Comparison of ENCODE assay signal across 8 cellular contexts in the genomic region with DNA sequence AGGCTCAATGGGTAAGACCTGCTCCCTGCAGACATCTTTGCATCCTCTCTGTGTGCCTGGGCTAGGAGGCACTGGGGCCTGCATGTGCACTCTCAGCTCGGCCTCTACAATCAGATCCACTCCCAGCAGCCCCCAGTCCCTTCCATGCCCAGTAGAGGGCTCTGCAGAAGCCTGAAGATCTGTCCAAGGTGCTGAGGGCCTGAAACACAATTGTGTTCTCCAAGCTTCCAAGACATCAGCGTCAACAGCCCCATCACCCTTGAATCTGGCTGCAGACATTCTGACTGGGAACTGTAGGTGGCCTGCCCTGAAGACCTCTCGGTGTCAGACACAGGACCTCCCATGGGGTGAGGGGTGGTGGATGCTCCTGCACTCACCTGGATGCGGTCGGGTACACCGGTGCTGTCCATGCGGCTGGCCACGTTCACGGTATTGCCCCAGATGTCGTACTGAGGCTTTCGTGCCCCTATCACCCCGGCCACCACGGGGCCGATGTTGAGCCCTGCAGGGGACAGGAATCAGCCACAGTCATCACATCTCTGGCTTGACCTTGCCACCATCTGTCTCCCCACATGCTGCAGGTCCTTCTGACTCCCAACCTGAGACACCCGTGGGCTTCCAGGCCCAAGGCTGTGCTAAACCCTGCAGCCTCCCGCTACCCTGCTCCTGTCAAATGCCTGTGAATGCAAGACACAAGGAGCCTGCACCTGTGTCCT.
DNase-seq lines count a peak whose midpoint lies in the region; ATAC-seq and TF ChIP-seq lines count a peak whose summit lies in the region.

No MANE protein-coding gene starts in this region.

- TF ChIP-seq CTCF in GM12875 (IDR thresholded peaks at IDR 0.05; ENCODE audit: borderline replicate concordance, insufficient read depth, low read depth, low read length), result peak; percentile 94
- TF ChIP-seq CTCF in WI38 (IDR thresholded peaks at IDR 0.05; ENCODE audit: low read depth, low read length), result peak; percentile 99
- TF ChIP-seq CTCF in fibroblast of mammary gland (conservative IDR thresholded peaks at IDR 0.05; ENCODE audit: control insufficient read depth, insufficient read depth, low read depth, low read length), result peak; percentile 84
- TF ChIP-seq CTCF in osteoblast (IDR thresholded peaks at IDR 0.05; ENCODE audit: extremely low read depth, low read depth, low read length), result peak; percentile 93

- H3K9me2 ChIP-seq in Karpas-422 (replicated peaks; ENCODE audit: insufficient read depth, low read length), result no peaks in the 10 kb centered on the region

- no peak overlapping the region for H3K4me3 ChIP-seq in GM12875 (ENCODE audit: low read depth, low read length)
- no peak overlapping the region for H3K4me3 ChIP-seq in Karpas-422 (ENCODE audit: low read length)
- H3K4me3 ChIP-seq in WI38 (ENCODE audit: low read depth, low read length), result no peak overlapping the region
- H3K4me3 ChIP-seq in fibroblast of mammary gland (ENCODE audit: control insufficient read depth, low read depth, low read length), result no peak overlapping the region
- no peak overlapping the region for H3K4me3 ChIP-seq in osteoblast (ENCODE audit: insufficient read depth, low read length)

- ATAC-seq in HG03469 (IDR thresholded peaks at IDR 0.05; ENCODE audit: unreplicated experiment) (no peak), GM19452 (IDR thresholded peaks at IDR 0.05; ENCODE audit: unreplicated experiment) (no peak)

- H3K4me2 ChIP-seq in Karpas-422 (ENCODE audit: low read depth, low read length, poor library complexity, severe bottlenecking) (no peak overlapping the region), osteoblast (ENCODE audit: insufficient read depth, low read length) (no peak overlapping the region)

- H3K79me2 ChIP-seq in Karpas-422 (ENCODE audit: low read length) (no peaks in the 10 kb centered on the region), osteoblast (ENCODE audit: insufficient read depth, low read length) (no peaks in the 10 kb centered on the region)

- H3K36me3 ChIP-seq in Karpas-422 (ENCODE audit: insufficient read depth, low read length) (no peaks in the 10 kb centered on the region), osteoblast (ENCODE audit: insufficient read depth, low read length) (no peaks in the 10 kb centered on the region)

- no peak overlapping the region for H3K27ac ChIP-seq in Karpas-422 (ENCODE audit: low read length)
- no peak overlapping the region for H3K27ac ChIP-seq in osteoblast (ENCODE audit: low read depth, low read length)

- H3K9ac ChIP-seq in Karpas-422 (ENCODE audit: low read length), result no peak overlapping the region

- H3K9me3 ChIP-seq in Karpas-422 (ENCODE audit: low read length) (no peaks in the 10 kb centered on the region), osteoblast (ENCODE audit: low read depth, low read length) (no peaks in the 10 kb centered on the region)

- H3K27me3 ChIP-seq in Karpas-422 (ENCODE audit: low read length) (no peaks in the 10 kb centered on the region), osteoblast (ENCODE audit: insufficient read depth, low read length) (no peaks in the 10 kb centered on the region)

- no peaks in the 10 kb centered on the region for H4K20me1 ChIP-seq in Karpas-422 (ENCODE audit: insufficient read depth, low read depth, low read length)
- H4K20me1 ChIP-seq in osteoblast (ENCODE audit: insufficient read depth, low read length), result peaks cover 4% of the 10 kb centered on the region

- DNase-seq in AML-193 (lab: John Stamatoyannopoulos, UW), result peak; percentile 73 to 75
- peak; percentile 90 for DNase-seq in Karpas-422
- DNase-seq in fibroblast of mammary gland (ENCODE audit: low read depth), result peak; percentile 65
- peak; percentile 94 for DNase-seq in osteoblast (ENCODE audit: insufficient read length, low spot score, missing footprints)

- H2AFZ ChIP-seq in Karpas-422 (ENCODE audit: low read length), result no peak overlapping the region
- H2AFZ ChIP-seq in osteoblast (ENCODE audit: low read length), result no peak overlapping the region

- no peaks in the 10 kb centered on the region for H3K4me1 ChIP-seq in Karpas-422 (ENCODE audit: low read length)
- no peaks in the 10 kb centered on the region for H3K4me1 ChIP-seq in osteoblast (ENCODE audit: insufficient read depth, low read length)
